In the genomic region with DNA sequence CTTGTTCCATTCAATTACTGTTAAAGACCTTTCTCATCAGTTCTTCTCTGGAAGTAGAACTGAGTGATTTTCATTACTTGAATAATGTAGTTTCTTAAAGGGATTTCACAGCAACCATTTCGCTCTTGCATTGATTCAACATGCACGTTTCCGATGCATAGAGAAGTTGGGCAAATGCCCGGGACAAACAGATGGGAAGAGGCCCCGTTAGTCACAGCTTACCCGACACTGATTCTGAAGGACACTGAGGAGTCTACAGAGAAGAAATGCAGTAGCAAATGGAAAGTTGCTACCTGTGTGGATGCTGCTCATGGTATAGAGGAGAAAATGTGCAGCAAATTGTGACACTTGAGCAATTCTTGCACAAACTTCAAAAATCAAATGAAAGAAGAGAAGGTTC, we compare ENCODE assay signal across 26 cellular contexts. TPM values are rescaled to one million over a fixed set of nuclear protein-coding genes. Genes with fewer than 3 reads are reported as not detected.
"Had no signal": no experiment of that assay in that cellular context is flagged by ENCODE, and none has a peak within 500 bp of the region (broad histone marks: within the 10 kb centered on the region; RNA-seq: fewer than 3 reads in every experiment).

No MANE protein-coding gene starts in this region.

- H3K9me3 Mint-ChIP-seq: activated CD8-positive, alpha-beta T cell treated with anti-CD3 and anti-CD28 coated beads for 36 hours; activated naive CD8-positive, alpha-beta T cell treated with anti-CD3 and anti-CD28 coated beads, Interleukin-2, amount 10 ng/mL, durations not matched to agents 7 days and 5 days; activated T-helper 17 cell treated with anti-CD3 and anti-CD28 coated beads, Interleukin-2, amount 50 U/mL, for 72 hours; neural crest cell had no signal

- H3K4me3 ChIP-seq: cardiac muscle cell, colonic mucosa, left ventricle myocardium inferior, psoas muscle, thoracic aorta, upper lobe of right lung had no signal

- H3K4me3 Mint-ChIP-seq: activated CD8-positive, alpha-beta T cell treated with anti-CD3 and anti-CD28 coated beads for 36 hours; activated naive CD8-positive, alpha-beta T cell treated with anti-CD3 and anti-CD28 coated beads, Interleukin-2, amount 10 ng/mL, durations not matched to agents 7 days and 5 days; activated T-helper 17 cell treated with anti-CD3 and anti-CD28 coated beads, Interleukin-2, amount 50 U/mL, for 72 hours; neural crest cell had no signal

- H3K36me3 ChIP-seq: cardiac muscle cell, colonic mucosa, left ventricle myocardium inferior, thoracic aorta, upper lobe of right lung had no signal

- ATAC-seq: activated T-helper 17 cell treated with anti-CD3 and anti-CD28 coated beads, Interleukin-2, amount 50 U/mL, for 72 hours; psoas muscle; right cardiac atrium; upper lobe of right lung had no signal

- H3K27ac ChIP-seq: cardiac muscle cell, colonic mucosa, left ventricle myocardium inferior, psoas muscle, thoracic aorta, upper lobe of right lung had no signal

- H3K36me3 Mint-ChIP-seq: activated naive CD8-positive, alpha-beta T cell treated with anti-CD3 and anti-CD28 coated beads, Interleukin-2, amount 10 ng/mL, durations not matched to agents 7 days and 5 days had no signal

- FAIRE-seq: endometrium, frontal cortex had no signal

- H3K27ac Mint-ChIP-seq: activated CD8-positive, alpha-beta T cell treated with anti-CD3 and anti-CD28 coated beads for 36 hours; activated naive CD8-positive, alpha-beta T cell treated with anti-CD3 and anti-CD28 coated beads, Interleukin-2, amount 10 ng/mL, durations not matched to agents 7 days and 5 days; activated T-helper 17 cell treated with anti-CD3 and anti-CD28 coated beads, Interleukin-2, amount 50 U/mL, for 72 hours had no signal

- DNase-seq: activated CD4-positive, alpha-beta T cell treated with anti-CD3 and anti-CD28 coated beads for 48 hours; activated CD4-positive, CD25-positive, alpha-beta regulatory T cell; activated CD8-positive, alpha-beta T cell treated with anti-CD3 and anti-CD28 coated beads for 36 hours; activated naive CD4-positive, alpha-beta T cell; activated naive CD8-positive, alpha-beta T cell treated with anti-CD3 and anti-CD28 coated beads, Interleukin-2, amount 10 ng/mL, durations not matched to agents 7 days and 5 days; activated T-cell treated with anti-CD3 and anti-CD28 coated beads, Interleukin-2, amount 50 U/mL, for 1 hour; amygdala; colonic mucosa; head of caudate nucleus; left ventricle myocardium inferior; mammary epithelial cell; midbrain; psoas muscle; right cardiac atrium; stimulated activated CD4-positive, alpha-beta T cell treated with anti-CD3 and anti-CD28 coated beads, Interleukin-15, amount 100 ng/mL, for 24 hours; stimulated activated CD4-positive, alpha-beta T cell treated with anti-CD3 and anti-CD28 coated beads, Interleukin-2, amount 100 ng/mL, for 48 hours; T1000; upper lobe of right lung had no signal

- H3K4me1 Mint-ChIP-seq: activated T-helper 17 cell treated with anti-CD3 and anti-CD28 coated beads, Interleukin-2, amount 50 U/mL, for 72 hours; neural crest cell had no signal

- H3K27me3 ChIP-seq: cardiac muscle cell, colonic mucosa, upper lobe of right lung had no signal

- H3K9me3 ChIP-seq: colonic mucosa, left ventricle myocardium inferior, psoas muscle, thoracic aorta, upper lobe of right lung had no signal

- H3K4me1 ChIP-seq: colonic mucosa, left ventricle myocardium inferior, psoas muscle, upper lobe of right lung had no signal

RNA-seq across cellular contexts. Expression of a gene that starts 32.3 kb away (rescaled TPM):
- total RNA-seq: activated CD8-positive, alpha-beta T cell treated with anti-CD3 and anti-CD28 coated beads for 36 hours; activated naive CD8-positive, alpha-beta T cell treated with anti-CD3 and anti-CD28 coated beads, Interleukin-2, amount 10 ng/mL, durations not matched to agents 7 days and 5 days; activated T-helper 17 cell treated with anti-CD3 and anti-CD28 coated beads, Interleukin-2, amount 50 U/mL, for 72 hours; cardiac muscle cell; kidney epithelial cell; left ventricle myocardium inferior; mammary epithelial cell; neural crest cell; osteoblast; psoas muscle; right cardiac atrium; thoracic aorta; upper lobe of right lung had no signal
- polyA plus RNA-seq: cardiac muscle cell, mammary epithelial cell, right cardiac atrium had no signal

RNA-seq across cellular contexts. Expression of a gene that starts 58.9 kb away (rescaled TPM):
- total RNA-seq: activated CD8-positive, alpha-beta T cell treated with anti-CD3 and anti-CD28 coated beads for 36 hours; activated naive CD8-positive, alpha-beta T cell treated with anti-CD3 and anti-CD28 coated beads, Interleukin-2, amount 10 ng/mL, durations not matched to agents 7 days and 5 days; activated T-helper 17 cell treated with anti-CD3 and anti-CD28 coated beads, Interleukin-2, amount 50 U/mL, for 72 hours; cardiac muscle cell; neural crest cell had no signal
- polyA plus RNA-seq: cardiac muscle cell had no signal
